In the genomic region with DNA sequence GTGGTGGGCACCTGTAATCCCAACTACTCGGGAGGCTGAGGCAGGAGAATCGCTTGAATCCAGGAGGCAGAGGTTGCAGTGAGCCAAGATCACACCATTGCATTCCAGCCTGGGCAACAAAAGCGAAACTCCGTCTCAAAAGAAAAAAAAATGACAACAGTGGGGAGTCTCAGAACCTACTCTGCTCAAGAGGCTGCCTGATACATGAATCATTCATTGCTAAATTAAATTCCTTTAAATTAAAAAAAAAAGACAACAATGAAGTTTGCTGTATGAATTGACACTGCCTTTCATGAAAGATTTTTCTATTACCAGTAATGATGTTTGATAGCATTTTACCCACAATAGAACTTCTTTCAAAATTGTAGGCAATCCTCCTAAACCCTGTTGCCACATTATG, we compare ENCODE assay signal across 1 cellular context. TPM values are rescaled to one million over a fixed set of nuclear protein-coding genes. Genes with fewer than 3 reads are reported as not detected.
"Had no signal": no experiment of that assay in that cellular context is flagged by ENCODE, and none has a peak within 500 bp of the region (broad histone marks: within the 10 kb centered on the region; RNA-seq: fewer than 3 reads in every experiment).

No MANE protein-coding gene starts in this region.

RNA-seq across cellular contexts. Expression of gene INTU, which starts 46.3 kb away (rescaled TPM):
- total RNA-seq: activated T-helper 2 cell treated with anti-CD3 and anti-CD28 coated beads, Interferon-gamma antibody, Interleukin-2, Interleukin-4, amounts not matched to agents 10 μg/mL and 5 μg/mL and 100 μg/mL, durations not matched to agents 14 hours and 24 hours and 36 hours had no signal
